25 cellular contexts compared by ENCODE assay signal in genomic region chr21:16073571-16073970, GRCh38.
DNase-seq lines count a peak whose midpoint lies in the region; ATAC-seq and TF ChIP-seq lines count a peak whose summit lies in the region.
"Had no signal": no experiment of that assay in that cellular context is flagged by ENCODE, and none has a peak within 500 bp of the region (broad histone marks: within the 10 kb centered on the region; RNA-seq: fewer than 3 reads in every experiment).

No MANE protein-coding gene starts in this region.

- TF ChIP-seq CTCF in suprapubic skin (IDR thresholded peaks at IDR 0.05): no peak

- H3K4me3 ChIP-seq in SK-N-MC: peak overlapping the region; percentile 80
- no peak overlapping the region for H3K4me3 ChIP-seq in suprapubic skin
- H3K4me3 ChIP-seq: coronary artery, SJSA1, spleen, upper lobe of left lung had no signal

- 0 out of 2 replicates have a peak, but pooled peaks cover 12% of the 10 kb centered on the region for H3K36me3 ChIP-seq in SK-N-MC (ENCODE audit: insufficient read depth, low read length)
- H3K36me3 ChIP-seq in suprapubic skin: no peaks in the 10 kb centered on the region
- H3K36me3 ChIP-seq: SJSA1, spleen, upper lobe of left lung had no signal

- ATAC-seq in HG02763 (IDR thresholded peaks at IDR 0.05; ENCODE audit: unreplicated experiment) (no peak), HG03342 (IDR thresholded peaks at IDR 0.05; ENCODE audit: unreplicated experiment) (no peak)
- ATAC-seq: activated T-cell treated with anti-CD3 and anti-CD28 coated beads, Interleukin-2, amount 50 U/mL, for 72 hours; left lobe of liver; right cardiac atrium had no signal

- in situ Hi-C loops in ACHN (cut with HindIII; ENCODE audit: low pct_ligation_motif_present, low pct_unique_long_range_greater_than_20kb, low sequenced_read_pairs): no loop called here

- WGBS in suprapubic skin: 33% methylated on average over 2 of the region's 2 CpGs

- H3K27ac ChIP-seq in SK-N-MC (peak overlapping the region; percentile 86), cingulate gyrus (ENCODE audit: low read depth, low read length) (peak overlapping the region; percentile 95), suprapubic skin (peak overlapping the region; percentile 65)
- H3K27ac ChIP-seq: coronary artery, SJSA1, spleen, upper lobe of left lung, VCaP had no signal

- H3K9me3 ChIP-seq in SK-N-MC (ENCODE audit: low read depth, low read length) (no peaks in the 10 kb centered on the region), suprapubic skin (no peaks in the 10 kb centered on the region)
- H3K9me3 ChIP-seq: SJSA1, spleen, upper lobe of left lung had no signal

- no peak for TF ChIP-seq POLR2A in suprapubic skin (IDR thresholded peaks at IDR 0.05)

- H3K27me3 ChIP-seq in suprapubic skin: no peaks in the 10 kb centered on the region
- H3K27me3 ChIP-seq: SJSA1, upper lobe of left lung had no signal

- H3K9ac ChIP-seq in SK-N-MC (ENCODE audit: insufficient read length): no peak overlapping the region

- H3K4me1 ChIP-seq in suprapubic skin: peaks cover 13% of the 10 kb centered on the region
- H3K4me1 ChIP-seq: SJSA1, spleen, upper lobe of left lung had no signal

- DNase-seq in SK-N-MC (ENCODE audit: low read depth, low spot score): no peak
- DNase-seq in midbrain (lab: John Stamatoyannopoulos, UW): peak; percentile 71
- DNase-seq in suprapubic skin (ENCODE audit: low spot score in 2 of 2): no peak
- DNase-seq in ACHN: no peak
- no peak for DNase-seq in COR-L47 (lab: John Stamatoyannopoulos, UW)
- DNase-seq: activated CD4-positive, alpha-beta T cell treated with anti-CD3 and anti-CD28 coated beads for 4 hours; activated naive CD4-positive, alpha-beta T cell; activated T-cell treated with anti-CD3 and anti-CD28 coated beads, Interleukin-2, amount 50 U/mL, for 72 hours; DND-41; immature natural killer cell; KG1; mesendoderm; naive B cell; NCI-H1436; NCI-H774; right cardiac atrium; spleen; upper lobe of left lung had no signal

- TF ChIP-seq EP300 in suprapubic skin (IDR thresholded peaks at IDR 0.05): no peak
